Comparison of ENCODE assay signal across 2 cellular contexts in genomic region chr13:40993987-40994386, GRCh38.
TF ChIP-seq lines count a peak whose summit lies in the region.

No MANE protein-coding gene starts in this region.

TF ChIP-seq in HCT116, 20 proteins besides CTCF, POLR2A, EP300 and RAD21:
- TF ChIP-seq REST (IDR thresholded peaks at IDR 0.05; ENCODE audit: low read depth) = no peak
- TF ChIP-seq ATF3 (IDR thresholded peaks at IDR 0.05) = no peak
- peak; percentile 60 for TF ChIP-seq FOSL1 (IDR thresholded peaks at IDR 0.05; ENCODE audit: low read depth)
- no peak for TF ChIP-seq EZH2 (IDR thresholded peaks at IDR 0.05)
- no peak for TF ChIP-seq EGR1 (IDR thresholded peaks at IDR 0.05; ENCODE audit: low read depth)
- no peak for TF ChIP-seq ZBTB33 (IDR thresholded peaks at IDR 0.05; ENCODE audit: extremely low read depth, insufficient replicate concordance, low read length)
- no peak for TF ChIP-seq TCF7L2 (IDR thresholded peaks at IDR 0.05; ENCODE audit: borderline replicate concordance, extremely low read depth, insufficient read depth, insufficient read length)
- no peak for TF ChIP-seq ELF1 (IDR thresholded peaks at IDR 0.05; ENCODE audit: borderline replicate concordance, low read depth)
- peak; percentile 20 for TF ChIP-seq YY1 (IDR thresholded peaks at IDR 0.05; ENCODE audit: extremely low read depth, insufficient replicate concordance, low read depth, low read length)
- peak; percentile 67; the same call in 1 of the 2 replicates for TF ChIP-seq SIN3A (IDR thresholded peaks at IDR 0.05; ENCODE audit: low read depth)
- TF ChIP-seq ZNF274 (IDR thresholded peaks at IDR 0.05; ENCODE audit: low read depth, low read length) = no peak
- TF ChIP-seq POLR2AphosphoS5 (IDR thresholded peaks at IDR 0.05; ENCODE audit: low read depth, low read length) = peak; percentile 55; the same call in 1 of the 2 replicates
- TF ChIP-seq SRF (IDR thresholded peaks at IDR 0.05; ENCODE audit: low read depth) = no peak
- peak; percentile 53 for TF ChIP-seq MAX (IDR thresholded peaks at IDR 0.05)
- TF ChIP-seq CEBPB (IDR thresholded peaks at IDR 0.05; ENCODE audit: low read depth) = peak; percentile 61
- no peak for TF ChIP-seq EZH2phosphoT487 (IDR thresholded peaks at IDR 0.05; ENCODE audit: borderline replicate concordance)
- TF ChIP-seq JUND (IDR thresholded peaks at IDR 0.05) = peak; percentile 69
- peak; percentile 96 for TF ChIP-seq SP1 (IDR thresholded peaks at IDR 0.05; ENCODE audit: low read depth)
- TF ChIP-seq CBX3 (IDR thresholded peaks at IDR 0.05; ENCODE audit: low read depth) = peak; percentile 89; the same call in 1 of the 2 replicates
- no peak for TF ChIP-seq ZFX (IDR thresholded peaks at IDR 0.05)
TF ChIP-seq in HCT116: peak in this region for 9.

TF ChIP-seq in HepG2, 621 proteins besides CTCF, POLR2A, EP300 and RAD21:
- TF ChIP-seq ZNF790 (CRISPR knock-in tag; IDR thresholded peaks at IDR 0.05; ENCODE audit: borderline replicate concordance) (no peak), JUND (CRISPR knock-in tag; IDR thresholded peaks at IDR 0.05) (no peak)
